Comparison of ENCODE assay signal across 20 cellular contexts in genomic region chr3:106731230-106731629, GRCh38.
"Had no signal": no experiment of that assay in that cellular context is flagged by ENCODE, and none has a peak within 500 bp of the region (broad histone marks: within the 10 kb centered on the region; RNA-seq: fewer than 3 reads in every experiment).

No MANE protein-coding gene starts in this region.

- H3K36me3 Mint-ChIP-seq: naive B cell; stimulated activated effector memory CD8-positive, alpha-beta T cell treated with anti-CD3 and anti-CD28 coated beads, Interleukin-12 subunit alpha, Interleukin-12 subunit beta, amount 100 ng/mL, for 72 hours had no signal

- ATAC-seq: gastrocnemius medialis; left lung; lower lobe of right lung; stimulated activated effector memory CD8-positive, alpha-beta T cell treated with anti-CD3 and anti-CD28 coated beads, Interleukin-12 subunit alpha, Interleukin-12 subunit beta, amount 100 ng/mL, for 72 hours; upper lobe of right lung had no signal

- H3K4me3 Mint-ChIP-seq: naive B cell; nephron; stimulated activated effector memory CD8-positive, alpha-beta T cell treated with anti-CD3 and anti-CD28 coated beads, Interleukin-12 subunit alpha, Interleukin-12 subunit beta, amount 100 ng/mL, for 72 hours; stimulated activated naive CD8-positive, alpha-beta T cell treated with anti-CD3 and anti-CD28 coated beads, Interleukin-15, Interleukin-2, amounts not matched to agents 100 ng/mL and 50 ng/mL, for 24 hours had no signal

- H3K36me3 ChIP-seq: esophagus muscularis mucosa, gastrocnemius medialis, left lung, lower lobe of right lung, tibial artery, upper lobe of right lung had no signal

- H3K4me1 ChIP-seq: gastrocnemius medialis, left lung, lower lobe of right lung, upper lobe of right lung had no signal

- DNase-seq: effector memory CD4-positive, alpha-beta T cell; gastrocnemius medialis; glutamatergic neuron; islet precursor cell; left lung; lower lobe of right lung; mesendoderm; naive B cell; posterior cingulate gyrus; small intestine; stimulated activated CD4-positive, alpha-beta T cell treated with anti-CD3 and anti-CD28 coated beads, Interleukin-2, amount 100 ng/mL, for 48 hours; stimulated activated CD8-positive, alpha-beta memory T cell treated with anti-CD3 and anti-CD28 coated beads, Interleukin-4, amount 100 ng/mL, for 48 hours; tibial artery; upper lobe of right lung had no signal

- H3K9me3 ChIP-seq: esophagus muscularis mucosa, gastrocnemius medialis, left lung, lower lobe of right lung, tibial artery, upper lobe of right lung had no signal

- H3K4me1 Mint-ChIP-seq: naive B cell; nephron; stimulated activated effector memory CD8-positive, alpha-beta T cell treated with anti-CD3 and anti-CD28 coated beads, Interleukin-12 subunit alpha, Interleukin-12 subunit beta, amount 100 ng/mL, for 72 hours had no signal

- H3K9me3 Mint-ChIP-seq: naive B cell; nephron; stimulated activated effector memory CD8-positive, alpha-beta T cell treated with anti-CD3 and anti-CD28 coated beads, Interleukin-12 subunit alpha, Interleukin-12 subunit beta, amount 100 ng/mL, for 72 hours; stimulated activated naive CD8-positive, alpha-beta T cell treated with anti-CD3 and anti-CD28 coated beads, Interleukin-15, Interleukin-2, amounts not matched to agents 100 ng/mL and 50 ng/mL, for 24 hours had no signal

- H3K27me3 ChIP-seq: esophagus muscularis mucosa, gastrocnemius medialis, left lung, tibial artery, upper lobe of right lung had no signal

- H3K27ac ChIP-seq: epithelial cell of prostate, esophagus muscularis mucosa, gastrocnemius medialis, left lung, lower lobe of right lung, tibial artery, upper lobe of right lung had no signal

- H3K27ac Mint-ChIP-seq: naive B cell; stimulated activated effector memory CD8-positive, alpha-beta T cell treated with anti-CD3 and anti-CD28 coated beads, Interleukin-12 subunit alpha, Interleukin-12 subunit beta, amount 100 ng/mL, for 72 hours; stimulated activated naive CD8-positive, alpha-beta T cell treated with anti-CD3 and anti-CD28 coated beads, Interleukin-15, Interleukin-2, amounts not matched to agents 100 ng/mL and 50 ng/mL, for 24 hours had no signal

- FAIRE-seq: endometrium, small intestine had no signal

- H3K4me3 ChIP-seq: esophagus muscularis mucosa, gastrocnemius medialis, left lung, lower lobe of right lung, tibial artery, upper lobe of right lung had no signal
